Comparison of ENCODE assay signal across 25 cellular contexts in genomic region chr1:180842482-180842881, GRCh38.
DNase-seq lines count a peak whose midpoint lies in the region; ATAC-seq and TF ChIP-seq lines count a peak whose summit lies in the region.
"Had no signal": no experiment of that assay in that cellular context is flagged by ENCODE, and none has a peak within 500 bp of the region (broad histone marks: within the 10 kb centered on the region; RNA-seq: fewer than 3 reads in every experiment).

No MANE protein-coding gene starts in this region.

- TF ChIP-seq CTCF in SK-N-SH (IDR thresholded peaks at IDR 0.05) = no peak

- intact Hi-C loops in activated CD4-positive, alpha-beta T cell treated with anti-CD3 and anti-CD28 coated beads for 36 hours (cut with DNase I, micrococcal nuclease) = no loop called here

- H3K36me3 ChIP-seq in SK-N-SH (replicated peaks in 1 of 2; ENCODE audit: control insufficient read depth in 1 of 2, insufficient read depth in 2 of 2, low read length in 1 of 2) = peaks cover 2 to 14% of the 10 kb centered on the region in 2 experiments
- H3K36me3 ChIP-seq: Peyer's patch, SJCRH30, transverse colon had no signal

- no peaks in the 10 kb centered on the region for H4K20me1 ChIP-seq in SK-N-SH (ENCODE audit: insufficient read depth)

- 75% methylated on average over 1 of the region's 1 CpG for WGBS in SK-N-SH (ENCODE audit: low lambda C conversion rate)

- H3K4me3 ChIP-seq in SK-N-SH (ENCODE audit: low read depth in 2 of 2, low read length in 1 of 2) = no peak overlapping the region
- H3K4me3 ChIP-seq: Peyer's patch, SJCRH30, smooth muscle cell, transverse colon had no signal

- H3K9ac ChIP-seq in SK-N-SH = peak overlapping the region; percentile 39; the same call in 1 of the 2 replicates

- H3F3A ChIP-seq in SK-N-SH (replicated peaks; ENCODE audit: insufficient read depth) = peaks cover 4% of the 10 kb centered on the region

- H3K4me1 Mint-ChIP-seq in activated CD4-positive, alpha-beta T cell treated with anti-CD3 and anti-CD28 coated beads for 36 hours = no peaks in the 10 kb centered on the region

- no peaks in the 10 kb centered on the region for H3K79me2 ChIP-seq in SK-N-SH (ENCODE audit: insufficient read depth)

- no peaks in the 10 kb centered on the region for H3K9me3 Mint-ChIP-seq in activated CD4-positive, alpha-beta T cell treated with anti-CD3 and anti-CD28 coated beads for 36 hours (ENCODE audit: low read depth)
- H3K9me3 Mint-ChIP-seq: activated CD4-positive, alpha-beta T cell treated with anti-CD3 and anti-CD28 coated beads, Interleukin-2, amount 10 ng/mL, durations not matched to agents 24 days and 14 days; activated naive CD4-positive, alpha-beta T cell treated with anti-CD3 and anti-CD28 coated beads, Interleukin-2, amount 50 U/mL, for 24 hours; activated T-cell treated with anti-CD3 and anti-CD28 coated beads, Interleukin-2, amount 50 U/mL, for 72 hours had no signal

- peak overlapping the region; percentile 31 for H3K4me2 ChIP-seq in SK-N-SH
- H3K4me2 ChIP-seq: smooth muscle cell had no signal

- H3K36me3 Mint-ChIP-seq in activated CD4-positive, alpha-beta T cell treated with anti-CD3 and anti-CD28 coated beads for 36 hours (ENCODE audit: low read depth) = peaks cover 16% of the 10 kb centered on the region

- no peaks in the 10 kb centered on the region for H3K27me3 ChIP-seq in SK-N-SH (ENCODE audit: insufficient read depth)
- H3K27me3 ChIP-seq: Peyer's patch, SJCRH30, transverse colon had no signal

- H3K27ac ChIP-seq in SK-N-SH (ENCODE audit: low read depth in 2 of 2, low read length in 1 of 2) (peak overlapping the region; percentile 16 to 71; a peak in 3 of 4 replicates), caudate nucleus (ENCODE audit: low read depth, low read length) (peak overlapping the region; percentile 64)
- H3K27ac ChIP-seq: Peyer's patch, SJCRH30, transverse colon had no signal

- no peak overlapping the region for H3K4me3 Mint-ChIP-seq in activated CD4-positive, alpha-beta T cell treated with anti-CD3 and anti-CD28 coated beads for 36 hours
- H3K4me3 Mint-ChIP-seq: activated CD4-positive, alpha-beta T cell treated with anti-CD3 and anti-CD28 coated beads, Interleukin-2, amount 10 ng/mL, durations not matched to agents 24 days and 14 days; activated naive CD4-positive, alpha-beta T cell treated with anti-CD3 and anti-CD28 coated beads, Interleukin-2, amount 50 U/mL, for 24 hours; activated T-cell treated with anti-CD3 and anti-CD28 coated beads, Interleukin-2, amount 50 U/mL, for 72 hours; mesothelial cell of epicardium; nephron; T-helper 1 cell treated with Interleukin-12 subunit alpha and Interleukin-12 subunit beta and Interleukin-4 antibody, amounts not matched to agents 30 μg/mL and 1 μg/mL, for 36 hours had no signal

- no peaks in the 10 kb centered on the region for H3K9me2 ChIP-seq in SK-N-SH

- no peak for TF ChIP-seq EP300 in SK-N-SH (IDR thresholded peaks at IDR 0.05; ENCODE audit: borderline replicate concordance in 1 of 2, low read depth in 1 of 2, low read length in 1 of 2)

- CTCF ChIA-PET in SK-N-SH (lab: Yijun Ruan, JAX) = interaction anchor here (1.2 to 3.1 kb wide), 4 partner anchors 20 to 324 kb away, joined by 3 to 13 read pairs (median 3); no protein-coding TSS in a partner anchor
- CTCF ChIA-PET in activated CD4-positive, alpha-beta T cell treated with anti-CD3 and anti-CD28 coated beads for 36 hours (lab: Charles Lee) = interaction anchor here (0.6 to 1.7 kb wide), 5 partner anchors 11 to 327 kb away, joined by 3 to 5 read pairs (median 4); no protein-coding TSS in a partner anchor

- ATAC-seq in SK-N-SH treated with all-trans-retinoic acid at 6 μM for 48 hours (no peak), GM18868 (IDR thresholded peaks at IDR 0.05; ENCODE audit: unreplicated experiment) (no peak), GM19328 (IDR thresholded peaks at IDR 0.05; ENCODE audit: unreplicated experiment) (no peak)
- ATAC-seq in activated CD4-positive, alpha-beta T cell treated with anti-CD3 and anti-CD28 coated beads for 36 hours = no peak
- ATAC-seq: activated T-cell treated with anti-CD3 and anti-CD28 coated beads, Interleukin-2, amount 50 U/mL, for 72 hours; left colon; stimulated activated naive CD8-positive, alpha-beta T cell treated with anti-CD3 and anti-CD28 coated beads, Interleukin-15, Interleukin-2, amounts not matched to agents 100 U/mL and 50 U/mL, for 24 hours had no signal

- H3K4me1 ChIP-seq in SK-N-SH (ENCODE audit: control insufficient read depth in 1 of 2, insufficient read depth in 2 of 2, low read depth in 1 of 2, low read length in 1 of 2) = peaks cover 4 to 19% of the 10 kb centered on the region in 2 experiments; a peak in 3 of 4 replicates
- H3K4me1 ChIP-seq: Peyer's patch, SJCRH30, transverse colon had no signal

- 0 out of 2 replicates have a peak overlapping the region, but pooled peaks have one; percentile 4 for H2AFZ ChIP-seq in SK-N-SH (ENCODE audit: low read depth)

- no peak for DNase-seq in SK-N-SH
- no peak for DNase-seq in caudate nucleus (lab: John Stamatoyannopoulos, UW)
- DNase-seq in myocyte (ENCODE audit: low read depth) = peak; percentile 15
- no peak for DNase-seq in NOMO-1 (lab: John Stamatoyannopoulos, UW; ENCODE audit: unreplicated experiment in 2 of 2)
- DNase-seq in activated CD4-positive, alpha-beta T cell treated with anti-CD3 and anti-CD28 coated beads for 36 hours = no peak
- DNase-seq: 8988T; activated CD4-positive, alpha-beta T cell treated with anti-CD3 and anti-CD28 coated beads, Interleukin-2, amount 10 ng/mL, durations not matched to agents 24 days and 14 days; activated T-cell treated with anti-CD3 and anti-CD28 coated beads, Interleukin-2, amount 50 U/mL, for 72 hours; AML-193; Karpas-422; left colon; NCI-H1694 treated with DMSO at 0.1 percent for 48 hours; Peyer's patch; SJCRH30; stimulated activated CD4-positive, alpha-beta T cell treated with anti-CD3 and anti-CD28 coated beads, Interleukin-4, amount 100 ng/mL, for 1 hour; stimulated activated naive CD8-positive, alpha-beta T cell treated with anti-CD3 and anti-CD28 coated beads, Interleukin-15, Interleukin-2, amounts not matched to agents 100 U/mL and 50 U/mL, for 24 hours; transverse colon had no signal

- POLR2A ChIA-PET in SK-N-SH (lab: Yijun Ruan, JAX) = no interaction called here
- POLR2A ChIA-PET in activated CD4-positive, alpha-beta T cell treated with anti-CD3 and anti-CD28 coated beads for 36 hours (lab: Charles Lee) = no interaction called here

- TF ChIP-seq RAD21 in SK-N-SH (IDR thresholded peaks at IDR 0.05; ENCODE audit: low read length) = no peak

- no peaks in the 10 kb centered on the region; the same call in 1 of the 2 replicates for H3K9me3 ChIP-seq in SK-N-SH
- H3K9me3 ChIP-seq: Peyer's patch, SJCRH30, transverse colon had no signal

- H3K27me3 Mint-ChIP-seq in activated CD4-positive, alpha-beta T cell treated with anti-CD3 and anti-CD28 coated beads for 36 hours = no peaks in the 10 kb centered on the region
- H3K27me3 Mint-ChIP-seq: activated CD4-positive, alpha-beta T cell treated with anti-CD3 and anti-CD28 coated beads, Interleukin-2, amount 10 ng/mL, durations not matched to agents 24 days and 14 days; activated naive CD4-positive, alpha-beta T cell treated with anti-CD3 and anti-CD28 coated beads, Interleukin-2, amount 50 U/mL, for 24 hours had no signal

- H3K27ac Mint-ChIP-seq in activated CD4-positive, alpha-beta T cell treated with anti-CD3 and anti-CD28 coated beads for 36 hours = no peak overlapping the region
- H3K27ac Mint-ChIP-seq: activated CD4-positive, alpha-beta T cell treated with anti-CD3 and anti-CD28 coated beads, Interleukin-2, amount 10 ng/mL, durations not matched to agents 24 days and 14 days; activated naive CD4-positive, alpha-beta T cell treated with anti-CD3 and anti-CD28 coated beads, Interleukin-2, amount 50 U/mL, for 24 hours; activated T-cell treated with anti-CD3 and anti-CD28 coated beads, Interleukin-2, amount 50 U/mL, for 72 hours; T-helper 1 cell treated with Interleukin-12 subunit alpha and Interleukin-12 subunit beta and Interleukin-4 antibody, amounts not matched to agents 30 μg/mL and 1 μg/mL, for 36 hours had no signal

TF ChIP-seq in SK-N-SH, 30 proteins besides CTCF, POLR2A, EP300 and RAD21:
- no peak for TF ChIP-seq MEF2A (IDR thresholded peaks at IDR 0.05; ENCODE audit: borderline replicate concordance, low read depth)

TF ChIP-seq in SK-N-SH treated with all-trans-retinoic acid at 6 μM for 48 hours, 23 proteins besides CTCF, POLR2A, EP300 and RAD21:
- TF ChIP-seq ZNF8 (CRISPR knock-in tag; IDR thresholded peaks at IDR 0.05) (no peak), ZFP30 (CRISPR knock-in tag; IDR thresholded peaks at IDR 0.05) (no peak)
